14 cellular contexts compared by ENCODE assay signal in the genomic region with DNA sequence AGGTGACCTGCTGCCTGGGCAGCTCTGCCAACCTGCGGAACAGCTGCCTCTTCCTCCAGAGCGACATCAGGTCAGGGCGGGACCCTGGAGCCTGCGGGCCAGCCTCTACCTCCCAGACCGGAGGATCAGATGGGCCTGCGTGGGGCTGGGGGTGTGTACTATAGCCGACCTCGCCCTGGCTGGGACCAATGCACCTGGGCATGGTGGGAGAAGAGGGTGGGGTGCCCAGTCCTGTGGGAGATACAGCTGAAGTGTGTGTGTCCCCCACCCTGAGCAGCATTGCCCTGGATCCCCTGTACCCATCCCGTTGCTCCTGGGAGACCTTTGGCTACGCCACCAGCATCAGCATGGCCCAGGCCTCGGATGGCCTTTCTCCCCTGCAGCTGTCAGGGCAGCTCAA. TPM values are rescaled to one million over a fixed set of nuclear protein-coding genes. Genes with fewer than 3 reads are reported as not detected.
DNase-seq lines count a peak whose midpoint lies in the region; ATAC-seq and TF ChIP-seq lines count a peak whose summit lies in the region.
"Had no signal": no experiment of that assay in that cellular context is flagged by ENCODE, and none has a peak within 500 bp of the region (broad histone marks: within the 10 kb centered on the region; RNA-seq: fewer than 3 reads in every experiment).

No MANE protein-coding gene starts in this region.

- H3K9me2 ChIP-seq in SK-N-SH: no peaks in the 10 kb centered on the region

- WGBS in SK-N-SH (ENCODE audit: low lambda C conversion rate): 100% methylated on average over 3 of the region's 11 CpGs
- 87 to 96% (median 93%) methylated on average over 6 to 11 of the region's 11 CpGs for WGBS in spleen, 5 donors

- DNase-seq in SK-N-SH (peak; percentile 45), RWPE1 (ENCODE audit: low spot score) (no peak), spleen (peak; percentile 66), DMS153 treated with DMSO at 0.1 percent for 48 hours (lab: John Stamatoyannopoulos, UW; ENCODE audit: unreplicated experiment) (no peak), COR-L47 (lab: John Stamatoyannopoulos, UW) (no peak)
- DNase-seq: AML-193; CD8-positive, alpha-beta T cell; DMS 273 treated with DMSO at 0.1 percent for 48 hours; GM23248 had no signal

- TF ChIP-seq CTCF in SK-N-SH (IDR thresholded peaks at IDR 0.05): no peak
- TF ChIP-seq CTCF in RWPE1 (conservative IDR thresholded peaks at IDR 0.05; ENCODE audit: low read depth): no peak
- TF ChIP-seq CTCF in spleen (IDR thresholded peaks at IDR 0.05 in 8 of 11, conservative IDR thresholded peaks at IDR 0.05 in 3 of 11): no peak

- no peak for TF ChIP-seq EP300 in SK-N-SH (IDR thresholded peaks at IDR 0.05; ENCODE audit: borderline replicate concordance in 1 of 2, low read depth in 1 of 2, low read length in 1 of 2)

- H3K36me3 ChIP-seq in SK-N-SH (replicated peaks in 1 of 2; ENCODE audit: control insufficient read depth in 1 of 2, insufficient read depth in 2 of 2, low read length in 1 of 2): peaks cover 10 to 90% of the 10 kb centered on the region in 2 experiments
- peaks cover 78% of the 10 kb centered on the region for H3K36me3 ChIP-seq in BLaER1
- H3K36me3 ChIP-seq in spleen: peaks cover 0 to 100% (median 81%) of the 10 kb centered on the region in 6 donors

- H3K9me3 ChIP-seq in SK-N-SH: no peaks in the 10 kb centered on the region
- H3K9me3 ChIP-seq in BLaER1: no peaks in the 10 kb centered on the region
- H3K9me3 ChIP-seq in spleen: no peaks in the 10 kb centered on the region
- H3K9me3 ChIP-seq: A549, HAP-1 had no signal

- intact Hi-C loops in spleen (cut with DNase I; ENCODE audit: low total_unique reads): no loop called here

- no peak for ATAC-seq in SK-N-SH treated with all-trans-retinoic acid at 6 μM for 48 hours
- ATAC-seq: A549; CD8-positive, alpha-beta T cell had no signal

- H3K4me1 ChIP-seq in SK-N-SH (ENCODE audit: control insufficient read depth in 1 of 2, insufficient read depth in 2 of 2, low read depth in 1 of 2, low read length in 1 of 2): no peaks in the 10 kb centered on the region
- peaks cover 95% of the 10 kb centered on the region for H3K4me1 ChIP-seq in BLaER1
- peaks cover 0 to 42% (median 27%) of the 10 kb centered on the region in 6 donors for H3K4me1 ChIP-seq in spleen
- H3K4me1 ChIP-seq: A549, HAP-1 had no signal

- H3K27ac ChIP-seq in SK-N-SH (ENCODE audit: low read depth in 2 of 2, low read length in 1 of 2) (no peak overlapping the region), BLaER1 (peak overlapping the region; percentile 96), RWPE1 (peak overlapping the region; percentile 21; the same call in 1 of the 2 replicates), spleen (no peak overlapping the region)
- H3K27ac ChIP-seq: 22Rv1, A549, GM23248 had no signal

- no peaks in the 10 kb centered on the region for H3K79me2 ChIP-seq in SK-N-SH (ENCODE audit: insufficient read depth)

- no peaks in the 10 kb centered on the region for H3K27me3 ChIP-seq in SK-N-SH (ENCODE audit: insufficient read depth)
- H3K27me3 ChIP-seq in BLaER1: no peaks in the 10 kb centered on the region
- no peaks in the 10 kb centered on the region for H3K27me3 ChIP-seq in spleen (replicated peaks in 1 of 7)

- CTCF ChIA-PET in SK-N-SH (lab: Yijun Ruan, JAX): interaction anchor here (1.1 to 4.4 kb wide), 3 partner anchors 8 to 169 kb away, joined by 3 to 27 read pairs (median 3); partner anchors contain the start of gene TSEN54
- CTCF ChIA-PET in RWPE1 (lab: Yijun Ruan, JAX): interaction anchor here (1.5 kb wide), 1 partner anchor 9 kb away, joined by 3 read pairs; no protein-coding TSS in a partner anchor

- no peak for TF ChIP-seq RAD21 in SK-N-SH (IDR thresholded peaks at IDR 0.05; ENCODE audit: low read length)

- no peaks in the 10 kb centered on the region for H4K20me1 ChIP-seq in SK-N-SH (ENCODE audit: insufficient read depth)
- no peaks in the 10 kb centered on the region for H4K20me1 ChIP-seq in BLaER1

- H3K4me3 ChIP-seq in SK-N-SH (ENCODE audit: low read depth in 2 of 2, low read length in 1 of 2) (no peak overlapping the region), BLaER1 (no peak overlapping the region), spleen (no peak overlapping the region)
- H3K4me3 ChIP-seq: A549, GM23248, HAP-1 had no signal

- POLR2A ChIA-PET in SK-N-SH (lab: Yijun Ruan, JAX) (no interaction called here), RWPE1 (lab: Yijun Ruan, JAX; ENCODE audit: low non-redundant PET) (no interaction called here)

- H3K4me2 ChIP-seq in SK-N-SH (no peak overlapping the region), BLaER1 (peak overlapping the region; percentile 92)
- H3K4me2 ChIP-seq: A549 had no signal

- H3K9ac ChIP-seq in SK-N-SH (no peak overlapping the region), BLaER1 (no peak overlapping the region)
- H3K9ac ChIP-seq: GM23248 had no signal

- H2AFZ ChIP-seq in SK-N-SH (ENCODE audit: low read depth): no peak overlapping the region
- H2AFZ ChIP-seq: GM23248 had no signal

- peaks cover 4% of the 10 kb centered on the region for H3F3A ChIP-seq in SK-N-SH (replicated peaks; ENCODE audit: insufficient read depth)

- no peak for TF ChIP-seq POLR2A in spleen (IDR thresholded peaks at IDR 0.05)

TF ChIP-seq in SK-N-SH, 30 proteins besides CTCF, POLR2A, EP300 and RAD21 (continues in another document):
- no peak for TF ChIP-seq USF1 (IDR thresholded peaks at IDR 0.05; ENCODE audit: borderline replicate concordance, low read depth)

TF ChIP-seq in SK-N-SH treated with all-trans-retinoic acid at 6 μM for 48 hours, 23 proteins besides CTCF, POLR2A, EP300 and RAD21:
- TF ChIP-seq BACH2 (CRISPR knock-in tag; IDR thresholded peaks at IDR 0.05; ENCODE audit: borderline replicate concordance): no peak
- TF ChIP-seq OSR1 (CRISPR knock-in tag; IDR thresholded peaks at IDR 0.05): no peak
- TF ChIP-seq ARNTL (CRISPR knock-in tag; IDR thresholded peaks at IDR 0.05; ENCODE audit: borderline replicate concordance, low read depth): no peak
- TF ChIP-seq ZNF8 (CRISPR knock-in tag; IDR thresholded peaks at IDR 0.05): no peak
- no peak for TF ChIP-seq ZFP3 (CRISPR knock-in tag; IDR thresholded peaks at IDR 0.05)
- TF ChIP-seq, protein P1, sequence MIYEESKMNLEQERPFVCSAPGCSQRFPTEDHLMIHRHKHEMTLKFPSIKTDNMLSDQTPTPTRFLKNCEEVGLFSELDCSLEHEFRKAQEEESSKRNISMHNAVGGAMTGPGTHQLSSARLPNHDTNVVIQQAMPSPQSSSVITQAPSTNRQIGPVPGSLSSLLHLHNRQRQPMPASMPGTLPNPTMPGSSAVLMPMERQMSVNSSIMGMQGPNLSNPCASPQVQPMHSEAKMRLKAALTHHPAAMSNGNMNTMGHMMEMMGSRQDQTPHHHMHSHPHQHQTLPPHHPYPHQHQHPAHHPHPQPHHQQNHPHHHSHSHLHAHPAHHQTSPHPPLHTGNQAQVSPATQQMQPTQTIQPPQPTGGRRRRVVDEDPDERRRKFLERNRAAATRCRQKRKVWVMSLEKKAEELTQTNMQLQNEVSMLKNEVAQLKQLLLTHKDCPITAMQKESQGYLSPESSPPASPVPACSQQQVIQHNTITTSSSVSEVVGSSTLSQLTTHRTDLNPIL (CRISPR knock-in tag; IDR thresholded peaks at IDR 0.05; ENCODE audit: low read depth): no peak
- TF ChIP-seq TOX (CRISPR knock-in tag; IDR thresholded peaks at IDR 0.05; ENCODE audit: borderline replicate concordance): no peak

RNA-seq across cellular contexts. Expression of gene CASKIN2, which starts 19.3 kb away (rescaled TPM):
- 5.2 and 6.5 TPM in 2 replicates for polyA plus RNA-seq in SK-N-SH (2012; rRNA removed)
- 2.3 and 4.5 TPM in 2 replicates for polyA plus RNA-seq in SK-N-SH (2012; cell fraction: cytosol; rRNA removed)
- polyA plus RNA-seq in SK-N-SH (2012; cell fraction: nucleus; rRNA removed): 18.8 and 32.9 TPM in 2 replicates
- total RNA-seq in spleen: 100 to 1,000 TPM in 3 of 7 donors, 10 to 100 TPM in 4; 33.5 to 135 (median 51.1) TPM
- polyA plus RNA-seq in spleen: 10 to 100 TPM in 1 of 3 donors, 1 to 10 TPM in 2; 4.7 to 27.8 (median 6.2) TPM

RNA-seq across cellular contexts. Expression of gene TSEN54, which starts 20.3 kb away (rescaled TPM):
- polyA plus RNA-seq in SK-N-SH (2012; rRNA removed) (29.8 and 37.7 TPM in 2 replicates), spleen (10 to 100 TPM; 40.8 to 87.8 (median 68.9) TPM)
- polyA plus RNA-seq in SK-N-SH (2012; cell fraction: cytosol; rRNA removed): 14.2 and 21.1 TPM in 2 replicates
- 85.0 and 113 TPM in 2 replicates for polyA plus RNA-seq in SK-N-SH (2012; cell fraction: nucleus; rRNA removed)
- total RNA-seq in spleen: 10 to 100 TPM; 31.0 to 58.1 (median 35.4) TPM

RNA-seq across cellular contexts. Expression of gene LLGL2, which starts 29.5 kb away (rescaled TPM):
- polyA plus RNA-seq in SK-N-SH (2012; rRNA removed): 4.4 and 6.7 TPM in 2 replicates
- polyA plus RNA-seq in SK-N-SH (2012; cell fraction: cytosol; rRNA removed): 1.7 and 3.1 TPM in 2 replicates
- 14.0 and 23.1 TPM in 2 replicates for polyA plus RNA-seq in SK-N-SH (2012; cell fraction: nucleus; rRNA removed)
- 10 to 100 TPM; 44.0 to 97.8 (median 75.1) TPM for total RNA-seq in spleen
- 100 to 1,000 TPM in 1 of 3 donors, 10 to 100 TPM in 2; 28.6 to 153 (median 92.6) TPM for polyA plus RNA-seq in spleen
- total RNA-seq: GM23248 had no signal
- polyA plus RNA-seq: GM23248 had no signal

RNA-seq across cellular contexts. Expression of gene TMEM94, which starts 39.6 kb away (rescaled TPM):
- 68.0 and 89.9 TPM in 2 replicates for polyA plus RNA-seq in SK-N-SH (2012; rRNA removed)
- 20.5 and 37.3 TPM in 2 replicates for polyA plus RNA-seq in SK-N-SH (2012; cell fraction: cytosol; rRNA removed)
- polyA plus RNA-seq in SK-N-SH (2012; cell fraction: nucleus; rRNA removed): 318 and 375 TPM in 2 replicates
- 100 to 1,000 TPM in 1 of 7 donors, 10 to 100 TPM in 6; 66.6 to 101 (median 94.1) TPM for total RNA-seq in spleen
- 10 to 100 TPM; 24.8 to 77.8 (median 59.5) TPM for polyA plus RNA-seq in spleen

Comparison
In these comparisons a context has a peak if more than half of its experiments do, and no peak if none do; other contexts are left out.
1. DNase-seq: peak in SK-N-SH (single experiment) and spleen (single experiment); none in RWPE1 (single experiment), DMS153 treated with DMSO at 0.1 percent for 48 hours (single experiment) and COR-L47 (single experiment).
2. H3K27ac ChIP-seq: peak in BLaER1 (single experiment) and RWPE1 (single experiment); none in SK-N-SH (0 of 2) and spleen (0 of 8).